ENCODE assay signal across 8 cellular contexts in genomic region chr17:42964161-42964932, GRCh38. TPM values are rescaled to one million over a fixed set of nuclear protein-coding genes. Genes with fewer than 3 reads are reported as not detected.
DNase-seq lines count a peak whose midpoint lies in the region; ATAC-seq, FAIRE-seq and TF ChIP-seq lines count a peak whose summit lies in the region.

AARSD1 (minus strand) TSS chr17:42964454; CDS start chr17:42964440, 14 bp downstream.

- H3K27ac ChIP-seq in ACC112 (ENCODE audit: low read depth, low read length) (peak within 1 kb of the TSS; percentile 80), kidney (ENCODE audit: low read depth in 2 of 2, low read length in 2 of 2) (peak within 1 kb of the TSS; percentile 76 to 84)

- H3K79me2 ChIP-seq in ACC112 (ENCODE audit: control insufficient read depth, insufficient read depth, low read length, unreplicated experiment), result peaks cover 21% of the 10 kb centered on the region

- in situ Hi-C loops in GM18951 (cut with MboI; ENCODE audit: low sequenced_read_pairs, unreplicated experiment), result no loop called here

- no peaks in the 10 kb centered on the region for H3K27me3 ChIP-seq in ACC112 (ENCODE audit: insufficient read depth, low read length)

- peak within 1 kb of the TSS; percentile 80 to 90 for H3K9ac ChIP-seq in kidney (ENCODE audit: low read length in 2 of 2)

- peak; percentile 93 for TF ChIP-seq POLR2A in GM18951 (IDR thresholded peaks at IDR 0.05; ENCODE audit: extremely low read depth, insufficient read depth, insufficient read length)

- DNase-seq in NCI-H510A (lab: John Stamatoyannopoulos, UW) (peak; percentile 87), cerebellar nuclear complex (lab: John Stamatoyannopoulos, UW) (peak; percentile 36 to 88), kidney (peak; percentile 95)
- peak; percentile 83 for DNase-seq in activated CD4-positive, alpha-beta T cell treated with anti-CD3 and anti-CD28 coated beads for 1 hour
- peak; percentile 75 to 81 for DNase-seq in stimulated activated CD4-positive, alpha-beta T cell treated with anti-CD3 and anti-CD28 coated beads, Interleukin-15, amount 100 ng/mL, for 1 hour (ENCODE audit: low read depth in 1 of 2, low spot score in 1 of 2)

- H3K4me1 ChIP-seq in ACC112 (ENCODE audit: control insufficient read depth, insufficient read depth, low read length, unreplicated experiment) (peaks cover 4% of the 10 kb centered on the region), kidney (ENCODE audit: control insufficient read depth in 1 of 2, insufficient read depth in 1 of 2, low read depth in 1 of 2, low read length in 2 of 2) (peaks cover 0 to 5% of the 10 kb centered on the region in 2 donors)

- FAIRE-seq in kidney (lab: Jason Lieb, UNC), result no peak

- intact Hi-C loops in kidney (cut with DNase I), result no loop called here

- no peak for TF ChIP-seq CTCF in kidney (IDR thresholded peaks at IDR 0.05; ENCODE audit: borderline replicate concordance, extremely low read depth, insufficient read depth)

- H2AFZ ChIP-seq in ACC112 (ENCODE audit: low read length, unreplicated experiment), result peak within 1 kb of the TSS; percentile 83

- no peaks in the 10 kb centered on the region for H3K9me3 ChIP-seq in kidney (ENCODE audit: control insufficient read depth in 1 of 2, low read length in 2 of 2)

- peak within 1 kb of the TSS; percentile 89 for H3K4me3 ChIP-seq in ACC112 (ENCODE audit: low read depth, low read length)
- H3K4me3 ChIP-seq in kidney (ENCODE audit: low read length in 2 of 2), result peak within 1 kb of the TSS; percentile 79 to 85

- H3K36me3 ChIP-seq in ACC112 (ENCODE audit: insufficient read depth, low read length) (peaks cover 6% of the 10 kb centered on the region; the same call in 1 of the 2 replicates), kidney (ENCODE audit: control insufficient read depth in 1 of 2, insufficient read depth in 2 of 2, low read length in 2 of 2) (peaks cover 7 to 19% of the 10 kb centered on the region in 2 donors)

- peak; percentile 84 for ATAC-seq in HG03432 (IDR thresholded peaks at IDR 0.05; ENCODE audit: unreplicated experiment)

RNA-seq across cellular contexts. Expression of gene AARSD1, which starts in this region (rescaled TPM):
- total RNA-seq in kidney, result 35.8 TPM
- polyA plus RNA-seq in kidney (ENCODE audit: insufficient read depth, low read depth, low replicate concordance), result 45.6 TPM

Comparison
In these comparisons a context has a peak if more than half of its experiments do, and no peak if none do; other contexts are left out.
1. Peak in every context shown above with its lines: DNase-seq, ATAC-seq, H3K4me3 ChIP-seq and H3K27ac ChIP-seq.